Comparison of ENCODE assay signal across 8 cellular contexts in the genomic region with DNA sequence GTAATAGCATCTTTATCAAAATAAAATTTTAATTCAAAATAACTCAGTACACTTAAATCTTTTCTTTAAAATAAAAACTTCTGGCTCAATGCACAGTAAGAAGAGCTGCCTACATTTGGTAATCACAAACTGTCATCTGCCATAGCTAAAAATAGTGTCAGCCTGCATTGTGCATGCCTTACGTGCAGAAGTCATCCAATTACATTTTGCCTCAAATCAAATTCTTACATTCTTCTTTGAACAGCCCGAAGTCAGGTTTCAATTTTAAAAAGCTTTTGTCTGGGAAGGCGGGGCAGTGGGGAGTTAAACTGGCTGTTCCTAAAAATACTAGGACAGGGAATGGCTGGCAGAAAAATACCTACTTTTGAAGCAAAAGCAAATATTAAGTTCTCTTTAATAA. TPM values are rescaled to one million over a fixed set of nuclear protein-coding genes. Genes with fewer than 3 reads are reported as not detected.
DNase-seq lines count a peak whose midpoint lies in the region; ATAC-seq and TF ChIP-seq lines count a peak whose summit lies in the region.

No MANE protein-coding gene starts in this region.

- WGBS in thyroid gland, 2 donors = 22 to 30% methylated on average over 3 of the region's 3 CpGs

- intact Hi-C loops in left ventricle myocardium inferior (cut with micrococcal nuclease) = no loop called here
- intact Hi-C loops in Right ventricle myocardium superior (cut with DNase I) = no loop called here
- intact Hi-C loops in thyroid gland (cut with DNase I) = no loop called here

- no peak for TF ChIP-seq POLR2A in thyroid gland (IDR thresholded peaks at IDR 0.05)

- DNase-seq in left ventricle myocardium inferior = no peak
- DNase-seq in Right ventricle myocardium superior = no peak
- DNase-seq in NOMO-1 treated with dmso at 0.1 percent for 144 hours (lab: John Stamatoyannopoulos, UW; ENCODE audit: unreplicated experiment) = peak; percentile 17
- DNase-seq in thyroid gland = peak; percentile 9 to 30
- no peak for DNase-seq in GOT3 (lab: John Stamatoyannopoulos, UW)

- TF ChIP-seq CTCF in left ventricle myocardium inferior (IDR thresholded peaks at IDR 0.05; ENCODE audit: borderline replicate concordance) (no peak), thyroid gland (IDR thresholded peaks at IDR 0.05) (no peak)

- H3K4me3 ChIP-seq in left ventricle myocardium inferior = peak overlapping the region; percentile 7
- peak overlapping the region; percentile 40 for H3K4me3 ChIP-seq in endocrine pancreas (ENCODE audit: control insufficient read depth, insufficient read depth, low read length)
- no peak overlapping the region for H3K4me3 ChIP-seq in thyroid gland (replicated peaks in 1 of 3)

- H3K36me3 ChIP-seq in left ventricle myocardium inferior (no peaks in the 10 kb centered on the region), endocrine pancreas (ENCODE audit: control insufficient read depth, insufficient read depth, low read length) (no peaks in the 10 kb centered on the region), thyroid gland (no peaks in the 10 kb centered on the region)

- H3K27me3 ChIP-seq in left ventricle myocardium inferior (ENCODE audit: low read depth) (no peaks in the 10 kb centered on the region), endocrine pancreas (ENCODE audit: control insufficient read depth, insufficient read depth, low read length) (no peaks in the 10 kb centered on the region), thyroid gland (no peaks in the 10 kb centered on the region)

- H3K4me1 ChIP-seq in left ventricle myocardium inferior (peaks cover 40% of the 10 kb centered on the region), endocrine pancreas (ENCODE audit: control insufficient read depth, insufficient read depth, low read length) (peaks cover 61% of the 10 kb centered on the region), thyroid gland (peaks cover 19 to 25% of the 10 kb centered on the region in 2 donors)

- H3K9ac ChIP-seq in endocrine pancreas (ENCODE audit: control insufficient read depth, insufficient read depth, low read length) = no peak overlapping the region

- H3K9me3 ChIP-seq in left ventricle myocardium inferior (replicated peaks) (no peaks in the 10 kb centered on the region), endocrine pancreas (ENCODE audit: control insufficient read depth, low read length) (no peaks in the 10 kb centered on the region), thyroid gland (no peaks in the 10 kb centered on the region)

- no peak overlapping the region for H3K27ac ChIP-seq in left ventricle myocardium inferior (replicated peaks)
- H3K27ac ChIP-seq in thyroid gland = peak overlapping the region; percentile 11 to 24 (median 22)

- ATAC-seq in Right ventricle myocardium superior (ENCODE audit: poor library complexity) (no peak), GM19455 (IDR thresholded peaks at IDR 0.05; ENCODE audit: unreplicated experiment) (no peak), GM21515 (IDR thresholded peaks at IDR 0.05; ENCODE audit: unreplicated experiment) (no peak)

RNA-seq across cellular contexts. Expression of a gene that starts 51.1 kb away (rescaled TPM):
- total RNA-seq in left ventricle myocardium inferior (105 TPM), Right ventricle myocardium superior (56.3 TPM), thyroid gland (100 to 1,000 TPM; 144 to 256 (median 180) TPM)

Comparison
In these comparisons a context has a peak if more than half of its experiments do, and no peak if none do; other contexts are left out.
1. DNase-seq: peak in NOMO-1 treated with dmso at 0.1 percent for 144 hours (single experiment) and thyroid gland (2 of 2); none in left ventricle myocardium inferior (single experiment), Right ventricle myocardium superior (single experiment) and GOT3 (single experiment).
2. H3K4me3 ChIP-seq: peak in left ventricle myocardium inferior (single experiment) and endocrine pancreas (single experiment); none in thyroid gland (0 of 3).